In the genomic region with DNA sequence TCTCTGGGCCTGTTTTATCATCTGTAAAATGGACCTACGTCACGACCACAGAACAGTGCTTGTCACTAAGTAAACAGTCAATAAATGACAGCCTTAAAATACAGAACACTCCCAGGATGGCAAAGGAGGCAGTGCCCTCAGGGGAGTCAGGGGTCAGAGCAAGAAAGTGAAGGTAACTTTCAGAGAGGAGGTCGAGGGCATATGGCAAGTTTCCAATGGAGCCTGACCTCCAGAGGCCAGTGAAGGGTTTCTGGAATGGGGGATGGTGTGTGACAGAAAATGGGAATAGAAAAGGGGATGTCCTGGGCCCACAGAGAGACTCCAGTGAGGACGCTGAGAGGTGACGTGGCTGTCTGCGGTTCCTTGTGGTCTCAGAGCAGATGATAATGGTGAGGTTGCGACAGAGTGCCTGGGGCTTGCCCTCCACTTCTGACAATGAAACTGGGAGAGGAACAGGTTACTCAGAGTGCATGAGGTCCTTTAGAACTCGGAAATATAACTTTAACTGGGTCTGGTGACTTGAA, we compare ENCODE assay signal across 8 cellular contexts.
DNase-seq lines count a peak whose midpoint lies in the region; ATAC-seq and TF ChIP-seq lines count a peak whose summit lies in the region.

No MANE protein-coding gene starts in this region.

- no peaks in the 10 kb centered on the region for H4K20me1 ChIP-seq in GM23248 (ENCODE audit: insufficient read depth)

- no peak overlapping the region for H3K4me3 ChIP-seq in thyroid gland (replicated peaks in 1 of 3)
- H3K4me3 ChIP-seq in GM23248 = no peak overlapping the region

- H3K4me1 ChIP-seq in thyroid gland (no peaks in the 10 kb centered on the region), GM23248 (ENCODE audit: insufficient read depth) (peaks cover 8% of the 10 kb centered on the region; the same call in 1 of the 2 replicates)

- H3K9me3 ChIP-seq in thyroid gland = no peaks in the 10 kb centered on the region
- H3K9me3 ChIP-seq in GM23248 (ENCODE audit: low read depth) = no peaks in the 10 kb centered on the region

- H3K9me2 ChIP-seq in GM23248 (ENCODE audit: insufficient read depth) = no peaks in the 10 kb centered on the region

- H3K27ac ChIP-seq in thyroid gland = no peak overlapping the region
- no peak overlapping the region for H3K27ac ChIP-seq in GM23248

- peaks cover 12% of the 10 kb centered on the region; the same call in 1 of the 2 replicates for H3K79me2 ChIP-seq in GM23248 (ENCODE audit: insufficient read depth)

- H2AFZ ChIP-seq in GM23248 = no peak overlapping the region

- 76 to 77% methylated on average over 8 of the region's 8 CpGs for WGBS in thyroid gland, 2 donors
- WGBS in GM23248 (ENCODE audit: low coverage in 1 of 2, low lambda C conversion rate in 2 of 2, missing lambda C conversion rate in 2 of 2), 2 experiments = 86 to 87% methylated on average over 8 of the region's 8 CpGs

- no peak for TF ChIP-seq CTCF in thyroid gland (IDR thresholded peaks at IDR 0.05)

- H3K27me3 ChIP-seq in thyroid gland (no peaks in the 10 kb centered on the region), GM23248 (replicated peaks; ENCODE audit: insufficient read depth) (no peaks in the 10 kb centered on the region)

- no peak overlapping the region for H3K4me2 ChIP-seq in GM23248 (ENCODE audit: unreplicated experiment)

- H3K36me3 ChIP-seq in thyroid gland (no peaks in the 10 kb centered on the region), GM23248 (ENCODE audit: low read depth) (peaks cover 8% of the 10 kb centered on the region)

- intact Hi-C loops in thyroid gland (cut with DNase I) = no loop called here

- in situ Hi-C loops in GM23248 (cut with MboI) = no loop called here

- DNase-seq in GDM1 (lab: John Stamatoyannopoulos, UW) = peak; percentile 70
- peak; percentile 78 for DNase-seq in LoVo (ENCODE audit: low spot score)
- peak; percentile 42 for DNase-seq in activated CD8-positive, alpha-beta memory T cell treated with anti-CD3 and anti-CD28 coated beads, Interleukin-2, amount 50 U/mL, for 24 hours (ENCODE audit: extremely low read depth)
- DNase-seq in mucosa of gallbladder (ENCODE audit: low spot score) = peak; percentile 31
- no peak for DNase-seq in thyroid gland
- DNase-seq in NCI-H1436 treated with DMSO at 0.1 percent for 48 hours (lab: John Stamatoyannopoulos, UW) = no peak
- no peak for DNase-seq in GM23248

- ATAC-seq in GM21723 (IDR thresholded peaks at IDR 0.05; ENCODE audit: unreplicated experiment) = peak; percentile 96

- H3F3A ChIP-seq in GM23248 (ENCODE audit: insufficient read depth) = peaks cover 42% of the 10 kb centered on the region

- no peak for TF ChIP-seq POLR2A in thyroid gland (IDR thresholded peaks at IDR 0.05)

- no peak overlapping the region for H3K9ac ChIP-seq in GM23248

Comparison
In these comparisons a context has a peak if more than half of its experiments do, and no peak if none do; other contexts are left out.
1. DNase-seq: peak in GDM1 (single experiment), LoVo (single experiment), activated CD8-positive, alpha-beta memory T cell treated with anti-CD3 and anti-CD28 coated beads, Interleukin-2, amount 50 U/mL, for 24 hours (single experiment) and mucosa of gallbladder (single experiment); none in thyroid gland (0 of 2), NCI-H1436 treated with DMSO at 0.1 percent for 48 hours (single experiment) and GM23248 (single experiment).